22 cellular contexts compared by ENCODE assay signal in genomic region chr13:72259528-72259927, GRCh38.
"Had no signal": no experiment of that assay in that cellular context is flagged by ENCODE, and none has a peak within 500 bp of the region (broad histone marks: within the 10 kb centered on the region; RNA-seq: fewer than 3 reads in every experiment).

No MANE protein-coding gene starts in this region.

- DNase-seq: effector CD8-positive, alpha-beta T cell; endodermal cell; foreskin fibroblast; gastrocnemius medialis; head of caudate nucleus; left ventricle myocardium superior; lower lobe of right lung; naive thymus-derived CD8-positive, alpha-beta T cell; nephron progenitor cell; nucleus accumbens; sigmoid colon; stimulated activated CD4-positive, alpha-beta T cell treated with anti-CD3 and anti-CD28 coated beads, Interleukin-2, amount 100 ng/mL, for 24 hours; stimulated activated CD4-positive, alpha-beta T cell treated with anti-CD3 and anti-CD28 coated beads, Interleukin-4, amount 100 ng/mL, for 24 hours; stimulated activated naive CD4-positive, alpha-beta T cell treated with Interleukin-2 at 50 U/mL for 16 hours; stomach; thyroid gland; trophoblast cell had no signal

- ATAC-seq: esophagus mucosa; gastrocnemius medialis; left ventricle myocardium superior; lower lobe of right lung; naive thymus-derived CD8-positive, alpha-beta T cell; stimulated activated effector memory CD8-positive, alpha-beta T cell treated with anti-CD3 and anti-CD28 coated beads, Interleukin-12 subunit alpha, Interleukin-12 subunit beta, amount 100 ng/mL, for 72 hours had no signal

- H3K9me3 ChIP-seq: gastrocnemius medialis, lower lobe of right lung, prostate gland, right atrium auricular region, sigmoid colon, stomach, thyroid gland had no signal

- H3K27ac ChIP-seq: epithelial cell of prostate, gastrocnemius medialis, lower lobe of right lung, prostate gland, right atrium auricular region, sigmoid colon, stomach, thyroid gland had no signal

- H3K27me3 ChIP-seq: gastrocnemius medialis, right atrium auricular region, sigmoid colon, stomach, thyroid gland had no signal

- H3K4me1 ChIP-seq: gastrocnemius medialis, lower lobe of right lung, prostate gland, right atrium auricular region, sigmoid colon, stomach, thyroid gland had no signal

- H3K4me3 ChIP-seq: gastrocnemius medialis, lower lobe of right lung, prostate gland, right atrium auricular region, sigmoid colon, stomach, thyroid gland had no signal

- H3K36me3 ChIP-seq: gastrocnemius medialis, lower lobe of right lung, prostate gland, right atrium auricular region, sigmoid colon, stomach, thyroid gland had no signal
